30 cellular contexts compared by ENCODE assay signal in the genomic region with DNA sequence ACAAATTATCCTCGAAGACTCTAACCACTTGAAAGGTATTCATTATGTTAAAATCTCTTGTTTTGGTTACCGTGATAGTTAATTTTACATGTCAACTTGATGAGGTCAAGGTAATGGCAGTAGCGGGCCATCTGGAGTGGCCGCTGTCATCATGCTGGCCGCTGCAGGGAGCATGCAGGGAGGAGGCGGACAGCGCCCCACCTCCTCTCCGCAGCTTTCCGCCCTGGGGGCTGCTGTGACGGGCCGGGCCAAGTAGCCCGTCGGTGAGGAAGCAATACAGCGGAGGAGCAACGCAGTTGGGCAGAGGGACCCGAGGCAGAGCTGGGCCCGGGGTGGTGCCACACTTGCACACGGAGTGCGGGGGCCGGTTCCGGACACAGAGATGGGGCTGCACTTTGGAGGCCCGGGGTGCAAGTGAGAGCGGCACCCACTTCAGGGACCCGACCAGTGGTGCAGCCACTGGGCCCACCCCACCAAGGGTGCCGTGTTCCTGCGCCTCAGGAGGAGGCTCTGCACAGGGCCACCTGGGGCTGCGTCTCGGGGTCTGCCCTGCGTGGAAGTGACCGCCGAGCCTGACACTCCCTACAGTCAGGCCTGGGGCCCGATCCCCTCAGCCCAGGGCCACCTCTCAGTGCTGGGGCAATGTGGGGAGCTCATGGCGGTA.
DNase-seq lines count a peak whose midpoint lies in the region; ATAC-seq, FAIRE-seq and TF ChIP-seq lines count a peak whose summit lies in the region.
"Had no signal": no experiment of that assay in that cellular context is flagged by ENCODE, and none has a peak within 500 bp of the region (broad histone marks: within the 10 kb centered on the region; RNA-seq: fewer than 3 reads in every experiment).

No MANE protein-coding gene starts in this region.

- TF ChIP-seq CTCF in esophagus squamous epithelium (IDR thresholded peaks at IDR 0.05): no peak

- H2BK12ac ChIP-seq in neuronal stem cell (ENCODE audit: low read length): no peak overlapping the region

- H2BK15ac ChIP-seq in neuronal stem cell (ENCODE audit: low read length): peak overlapping the region; percentile 20

- no peak overlapping the region for H3K27ac ChIP-seq in neuronal stem cell (replicated peaks; ENCODE audit: low read length)
- H3K27ac ChIP-seq in esophagus squamous epithelium: no peak overlapping the region
- H3K27ac ChIP-seq: A549; BLaER1 treated with 17β-estradiol and CSF1 and Interleukin-3, amounts not matched to agents 10 nM and 100 nM; GM23248; HL-60; RWPE1 had no signal

- H3K9me3 ChIP-seq in neuronal stem cell (replicated peaks in 1 of 2; ENCODE audit: control insufficient read depth in 2 of 2, insufficient read depth in 1 of 2, low read depth in 1 of 2, low read length in 2 of 2) (peaks cover 0 to under 1% of the 10 kb centered on the region in 2 donors), esophagus squamous epithelium (no peaks in the 10 kb centered on the region)
- H3K9me3 ChIP-seq: A549, HAP-1 had no signal

- H3K27me3 ChIP-seq in neuronal stem cell (ENCODE audit: control insufficient read depth in 3 of 3, insufficient read depth in 3 of 3, low read depth in 1 of 3, low read length in 3 of 3) (no peaks in the 10 kb centered on the region), esophagus squamous epithelium (no peaks in the 10 kb centered on the region)
- H3K27me3 ChIP-seq: BLaER1 treated with 17β-estradiol and CSF1 and Interleukin-3, amounts not matched to agents 10 nM and 100 nM had no signal

- no peak overlapping the region for H2BK5ac ChIP-seq in neuronal stem cell (ENCODE audit: low read length)

- H2AK5ac ChIP-seq in neuronal stem cell (ENCODE audit: low read depth, low read length): peak overlapping the region; percentile 41

- DNase-seq in ELF-1 (ENCODE audit: low read depth, low spot score) (peak; percentile 83), SK-N-DZ (ENCODE audit: low spot score) (peak; percentile 8), left kidney (ENCODE audit: low read depth, low spot score) (peak; percentile 7), neuronal stem cell (ENCODE audit: low spot score) (no peak), KBM-7 (no peak), H54 (ENCODE audit: insufficient read length, low spot score) (no peak), esophagus squamous epithelium (lab: John Stamatoyannopoulos, UW) (no peak)
- DNase-seq: AML-193; CD4-positive, alpha-beta T cell; GM23248; HFFc6; Kasumi-1; NCI-H1092 treated with DMSO at 0.1 percent for 48 hours; NCI-H1436; NCI-H187; NCI-H2081 treated with DMSO at 0.1 percent for 48 hours; NCI-H2171 treated with DMSO at 0.1 percent for 48 hours; NCI-H446; NCI-H524 treated with DMSO at 0.1 percent for 48 hours; SHP77; SW 1271 had no signal

- H3K18ac ChIP-seq in neuronal stem cell (ENCODE audit: low read length): peak overlapping the region; percentile 91

- H3K23ac ChIP-seq in neuronal stem cell (ENCODE audit: low read depth, low read length, poor library complexity): peak overlapping the region; percentile 14

- H2AFZ ChIP-seq in neuronal stem cell (ENCODE audit: low read length): peak overlapping the region; percentile 26
- H2AFZ ChIP-seq: GM23248 had no signal

- no peak overlapping the region for H3K9ac ChIP-seq in neuronal stem cell (ENCODE audit: low read depth, low read length, poor library complexity)
- H3K9ac ChIP-seq: BLaER1 treated with 17β-estradiol and CSF1 and Interleukin-3, amounts not matched to agents 10 nM and 100 nM; GM23248 had no signal

- no peak overlapping the region for H3K4me3 ChIP-seq in neuronal stem cell (ENCODE audit: low read length in 2 of 2)
- no peak overlapping the region for H3K4me3 ChIP-seq in esophagus squamous epithelium
- H3K4me3 ChIP-seq: A549; BLaER1 treated with 17β-estradiol and CSF1 and Interleukin-3, amounts not matched to agents 10 nM and 100 nM; GM23248; HAP-1 had no signal

- in situ Hi-C loops in KBM-7 (cut with MboI; ENCODE audit: low pct_unique_long_range_greater_than_20kb, low sequenced_read_pairs): no loop called here

- H3K4ac ChIP-seq in neuronal stem cell (ENCODE audit: low read length): no peak overlapping the region

- H3K14ac ChIP-seq in neuronal stem cell (ENCODE audit: low read length): peak overlapping the region; percentile 63

- H2BK120ac ChIP-seq in neuronal stem cell (ENCODE audit: low read depth, low read length): no peak overlapping the region

- no peaks in the 10 kb centered on the region for H3K79me1 ChIP-seq in neuronal stem cell (ENCODE audit: low read depth, low read length)

- intact Hi-C loops in esophagus squamous epithelium (cut with DNase I): no loop called here

- H3K4me1 ChIP-seq in neuronal stem cell (ENCODE audit: control insufficient read depth in 2 of 2, insufficient read depth in 1 of 2, low read depth in 1 of 2, low read length in 2 of 2): no peaks in the 10 kb centered on the region
- no peaks in the 10 kb centered on the region for H3K4me1 ChIP-seq in esophagus squamous epithelium
- H3K4me1 ChIP-seq: A549, HAP-1 had no signal

- no CpG with 5 or more reads among the region's 33 CpGs for WGBS in neuronal stem cell (ENCODE audit: extremely low coverage in 2 of 2, insufficient read length in 2 of 2, insufficient replicate concordance in 1 of 2), 2 donors
- WGBS in esophagus squamous epithelium, 2 donors: 71 to 82% methylated on average over 5 to 11 of the region's 33 CpGs

- H4K8ac ChIP-seq in neuronal stem cell (ENCODE audit: low read depth, low read length): no peak overlapping the region

- TF ChIP-seq POLR2A in H54 (IDR thresholded peaks at IDR 0.05; ENCODE audit: low read depth, low read length) (no peak), esophagus squamous epithelium (IDR thresholded peaks at IDR 0.05) (no peak)

- H3K4me2 ChIP-seq in neuronal stem cell (ENCODE audit: insufficient read depth, low read length, poor library complexity, severe bottlenecking): no peak overlapping the region
- H3K4me2 ChIP-seq: A549; BLaER1 treated with 17β-estradiol and CSF1 and Interleukin-3, amounts not matched to agents 10 nM and 100 nM had no signal

- no peak for ATAC-seq in GM18861 (IDR thresholded peaks at IDR 0.05; ENCODE audit: unreplicated experiment)
- ATAC-seq: A549, Panc1 had no signal

- no peaks in the 10 kb centered on the region for H3K36me3 ChIP-seq in neuronal stem cell (replicated peaks in 1 of 2; ENCODE audit: control insufficient read depth in 2 of 2, insufficient read depth in 2 of 2, low read length in 2 of 2)
- no peaks in the 10 kb centered on the region for H3K36me3 ChIP-seq in esophagus squamous epithelium
- H3K36me3 ChIP-seq: BLaER1 treated with 17β-estradiol and CSF1 and Interleukin-3, amounts not matched to agents 10 nM and 100 nM; HAP-1 had no signal

- H4K91ac ChIP-seq in neuronal stem cell (ENCODE audit: low read depth, low read length, poor library complexity): no peak overlapping the region

- no peak for FAIRE-seq in H54 (lab: Jason Lieb, UNC)
- FAIRE-seq: A549, D721Med, G401.6 had no signal

Comparison
In these comparisons a context has a peak if more than half of its experiments do, and no peak if none do; other contexts are left out.
1. DNase-seq: peak in ELF-1 (single experiment), SK-N-DZ (single experiment) and left kidney (single experiment); none in neuronal stem cell (single experiment), KBM-7 (single experiment), H54 (single experiment) and esophagus squamous epithelium (single experiment).